33 cellular contexts compared by ENCODE assay signal in genomic region chr1:99691175-99691574, GRCh38. TPM values are rescaled to one million over a fixed set of nuclear protein-coding genes. Genes with fewer than 3 reads are reported as not detected.
DNase-seq lines count a peak whose midpoint lies in the region; ATAC-seq, FAIRE-seq and TF ChIP-seq lines count a peak whose summit lies in the region.
"Had no signal": no experiment of that assay in that cellular context is flagged by ENCODE, and none has a peak within 500 bp of the region (broad histone marks: within the 10 kb centered on the region; RNA-seq: fewer than 3 reads in every experiment).

No MANE protein-coding gene starts in this region.

- no peaks in the 10 kb centered on the region for H3F3A ChIP-seq in PC-9 (ENCODE audit: insufficient read depth, low read depth)

- CTCF ChIA-PET in HepG2 (lab: Yijun Ruan, JAX; ENCODE audit: low intra/inter-chr PET ratio, low total read pairs) (no interaction called here), PC-9 (lab: Charles Lee) (no interaction called here)

- H3K4me1 ChIP-seq in right lobe of liver, result no peaks in the 10 kb centered on the region
- no peaks in the 10 kb centered on the region for H3K4me1 ChIP-seq in HepG2 (ENCODE audit: insufficient read depth, low read length)
- H3K4me1 ChIP-seq in mesenchymal stem cell (ENCODE audit: control insufficient read depth, insufficient read depth, low read depth, low read length), result no peaks in the 10 kb centered on the region
- no peaks in the 10 kb centered on the region for H3K4me1 ChIP-seq in PC-9 (replicated peaks; ENCODE audit: insufficient read depth)
- H3K4me1 ChIP-seq: BLaER1, Caco-2, pancreas, stomach had no signal

- 58% methylated on average over 2 of the region's 2 CpGs for whole genome bisulfite sequencing in right lobe of liver (ENCODE audit: insufficient coverage, low coverage, low lambda C conversion rate, missing lambda C conversion rate)
- WGBS in HepG2 (ENCODE audit: low lambda C conversion rate), result 100% methylated on average over 2 of the region's 2 CpGs
- 15% methylated on average over 2 of the region's 2 CpGs for WGBS in mesenchymal stem cell

- H3K9ac ChIP-seq in HepG2 (ENCODE audit: insufficient read depth, low read depth, low read length), result no peak overlapping the region
- H3K9ac ChIP-seq in mesenchymal stem cell (ENCODE audit: low read length), result no peak overlapping the region
- H3K9ac ChIP-seq: BLaER1 had no signal

- no peak for TF ChIP-seq RAD21 in HepG2 (CRISPR knock-in tag; IDR thresholded peaks at IDR 0.05)

- H4K8ac ChIP-seq in mesenchymal stem cell (ENCODE audit: low read length), result no peak overlapping the region

- H2BK5ac ChIP-seq in mesenchymal stem cell (ENCODE audit: low read depth, low read length, poor library complexity, severe bottlenecking), result no peak overlapping the region

- in situ Hi-C loops in HepG2 (cut with HindIII; ENCODE audit: extremely low pct_ligation_motif_present, low pct_unique_long_range_greater_than_20kb), result no loop called here

- no peak overlapping the region for H3K23ac ChIP-seq in mesenchymal stem cell (ENCODE audit: low read length in 2 of 2)

- H3K27ac ChIP-seq in right lobe of liver (peak overlapping the region in 1 of 3 donors; percentile 37), HepG2 (ENCODE audit: extremely low read length, insufficient read depth, low read length) (no peak overlapping the region), mesenchymal stem cell (ENCODE audit: low read length, poor library complexity, severe bottlenecking) (no peak overlapping the region), PC-9 (no peak overlapping the region)
- H3K27ac ChIP-seq: BLaER1, brain microvascular endothelial cell, pancreas, SJSA1, stomach had no signal

- H3K18ac ChIP-seq in mesenchymal stem cell (ENCODE audit: low read depth in 1 of 2, low read length in 2 of 2), result no peak overlapping the region

- no peaks in the 10 kb centered on the region for H3K9me3 ChIP-seq in right lobe of liver
- no peaks in the 10 kb centered on the region for H3K9me3 ChIP-seq in HepG2 (ENCODE audit: low read length)
- no peaks in the 10 kb centered on the region for H3K9me3 ChIP-seq in mesenchymal stem cell (ENCODE audit: control insufficient read depth, low read length)
- no peaks in the 10 kb centered on the region for H3K9me3 ChIP-seq in PC-9 (ENCODE audit: insufficient read depth, low read depth)
- H3K9me3 ChIP-seq: BLaER1, Caco-2, pancreas, SJSA1, stomach had no signal

- no peak overlapping the region for H2BK15ac ChIP-seq in mesenchymal stem cell (ENCODE audit: low read depth, poor library complexity, severe bottlenecking)

- H3K4me3 ChIP-seq in right lobe of liver (no peak overlapping the region), HepG2 (replicated peaks in 1 of 3; ENCODE audit: insufficient read depth in 1 of 3, low read depth in 2 of 3, low read length in 3 of 3) (no peak overlapping the region), fibroblast of mammary gland (ENCODE audit: control insufficient read depth, low read depth, low read length) (no peak overlapping the region), mesenchymal stem cell (ENCODE audit: insufficient read depth in 1 of 2, low read depth in 1 of 2, low read length in 2 of 2) (no peak overlapping the region), PC-9 (no peak overlapping the region)
- H3K4me3 ChIP-seq: BLaER1, pancreas, SJSA1, stomach had no signal

- H3K14ac ChIP-seq in mesenchymal stem cell (ENCODE audit: low read length in 2 of 2), result no peak overlapping the region

- H3K4ac ChIP-seq in mesenchymal stem cell (ENCODE audit: low read depth in 1 of 2, low read length in 2 of 2), result no peak overlapping the region

- H3K36me3 ChIP-seq in right lobe of liver, result peaks cover 0 to 41% (median 17%) of the 10 kb centered on the region in 4 donors
- H3K36me3 ChIP-seq in HepG2 (replicated peaks in 1 of 2; ENCODE audit: control insufficient read depth in 1 of 2, insufficient read depth in 2 of 2, low read length in 2 of 2), result peaks cover 10 to 44% of the 10 kb centered on the region in 2 experiments; a peak in 4 of 5 replicates
- no peaks in the 10 kb centered on the region for H3K36me3 ChIP-seq in mesenchymal stem cell (ENCODE audit: control insufficient read depth in 1 of 2, insufficient read depth in 2 of 2, low read depth in 1 of 2, low read length in 2 of 2)
- no peaks in the 10 kb centered on the region for H3K36me3 ChIP-seq in PC-9 (ENCODE audit: low read depth)
- H3K36me3 ChIP-seq: BLaER1, brain microvascular endothelial cell, pancreas, SJSA1, stomach had no signal

- H2AFZ ChIP-seq in HepG2 (ENCODE audit: low read length) (no peak overlapping the region), mesenchymal stem cell (ENCODE audit: low read depth, low read length) (no peak overlapping the region), PC-9 (no peak overlapping the region)

- intact Hi-C loops in right lobe of liver (cut with DNase I) (no loop called here), HepG2 (cut with micrococcal nuclease; ENCODE audit: unreplicated experiment) (no loop called here), PC-9 (cut with micrococcal nuclease; ENCODE audit: unreplicated experiment) (no loop called here)

- no TSS peak for BruUV-seq in HepG2 (replicated peaks; lab: Mats Ljungman, UMichigan)
- no TSS peak for BruUV-seq in PC-9 (replicated peaks; lab: Mats Ljungman, UMichigan)

- DNase-seq in right lobe of liver, result no peak
- DNase-seq in HepG2 (ENCODE audit: low spot score), result no peak
- peak; percentile 30 for DNase-seq in fibroblast of mammary gland (ENCODE audit: low read depth)
- DNase-seq in mesenchymal stem cell, result peak; percentile 24
- DNase-seq in SKM-1 (lab: John Stamatoyannopoulos, UW; ENCODE audit: unreplicated experiment), result no peak
- DNase-seq in PC-9, result no peak
- DNase-seq: ACHN; activated CD4-positive, alpha-beta T cell treated with anti-CD3 and anti-CD28 coated beads for 4 hours; activated gamma-delta T cell treated with Interleukin-2 at 50 U/mL for 16 hours; activated T-cell treated with anti-CD3 and anti-CD28 coated beads, Interleukin-2, amount 50 U/mL, for 24 hours; brain microvascular endothelial cell; Caco-2; DND-41; endodermal cell; H7; NCI-H187; NCI-H2171 treated with DMSO at 0.1 percent for 48 hours; NCI-H526; pancreas; stomach; T-helper 2 cell had no signal

- no peaks in the 10 kb centered on the region for H3K79me1 ChIP-seq in mesenchymal stem cell (replicated peaks; ENCODE audit: low read length, poor library complexity, severe bottlenecking)

- H2AK5ac ChIP-seq in mesenchymal stem cell (ENCODE audit: low read length, severe bottlenecking), result no peak overlapping the region

- POLR2A ChIA-PET in HepG2 (lab: Yijun Ruan, JAX), result no interaction called here
- POLR2A ChIA-PET in PC-9 (lab: Charles Lee; ENCODE audit: unreplicated experiment), result interaction anchor here (0.7 kb wide), 1 partner anchor 35 kb away, joined by 3 read pairs; no protein-coding TSS in a partner anchor

- no peak overlapping the region for H4K91ac ChIP-seq in mesenchymal stem cell (ENCODE audit: low read length)

- H3K79me2 ChIP-seq in HepG2 (ENCODE audit: insufficient read depth, low read length) (no peaks in the 10 kb centered on the region), PC-9 (ENCODE audit: low read depth) (no peaks in the 10 kb centered on the region)

- H4K20me1 ChIP-seq in HepG2 (ENCODE audit: insufficient read depth, low read length), result no peaks in the 10 kb centered on the region
- no peaks in the 10 kb centered on the region for H4K20me1 ChIP-seq in PC-9 (ENCODE audit: insufficient read depth)
- H4K20me1 ChIP-seq: BLaER1 had no signal

- H2BK120ac ChIP-seq in mesenchymal stem cell (ENCODE audit: low read depth, low read length), result no peak overlapping the region

- no peaks in the 10 kb centered on the region for H3K9me2 ChIP-seq in PC-9 (ENCODE audit: insufficient read depth)

- TF ChIP-seq POLR2A in right lobe of liver (IDR thresholded peaks at IDR 0.05) (no peak), HepG2 (IDR thresholded peaks at IDR 0.05; ENCODE audit: insufficient read depth in 1 of 2, low read depth in 2 of 2, low read length in 2 of 2) (no peak)

- ATAC-seq in right lobe of liver (peak; percentile 23 to 78 (median 52)), HepG2 (no peak), GM18519 (IDR thresholded peaks at IDR 0.05; ENCODE audit: low FRiP score, unreplicated experiment) (no peak), HG02588 (IDR thresholded peaks at IDR 0.05; ENCODE audit: unreplicated experiment) (no peak)
- ATAC-seq: left lobe of liver; natural killer cell treated with Interleukin-12 subunit alpha and Interleukin-12 subunit beta and Interleukin-15 and Interleukin-18, amount 100 ng/mL, for 72 hours; pancreas had no signal

- H3K4me2 ChIP-seq in HepG2 (ENCODE audit: low read depth, low read length), result no peak overlapping the region
- H3K4me2 ChIP-seq in mesenchymal stem cell (ENCODE audit: low read length, poor library complexity, severe bottlenecking), result no peak overlapping the region
- no peak overlapping the region for H3K4me2 ChIP-seq in PC-9
- H3K4me2 ChIP-seq: BLaER1 had no signal

- no peak overlapping the region for H2BK12ac ChIP-seq in mesenchymal stem cell (ENCODE audit: low read length in 2 of 2)

- TF ChIP-seq CTCF in right lobe of liver (IDR thresholded peaks at IDR 0.05) (no peak), HepG2 (CRISPR knock-in tag; IDR thresholded peaks at IDR 0.05) (no peak), fibroblast of mammary gland (conservative IDR thresholded peaks at IDR 0.05; ENCODE audit: control insufficient read depth, insufficient read depth, low read depth, low read length) (no peak), PC-9 (conservative IDR thresholded peaks at IDR 0.05) (no peak)

- no peak for FAIRE-seq in HepG2 (lab: Jason Lieb, UNC)
- FAIRE-seq: colon, GM12892, HTR-8/SVneo, pancreas, RCC 7860 had no signal

- no peak for TF ChIP-seq EP300 in HepG2 (IDR thresholded peaks at IDR 0.05; ENCODE audit: low read depth in 2 of 2, low read length in 2 of 2)
- TF ChIP-seq EP300 in HepG2 (CRISPR knock-in tag; IDR thresholded peaks at IDR 0.05; ENCODE audit: borderline replicate concordance), result no peak

- H3K27me3 ChIP-seq in right lobe of liver (no peaks in the 10 kb centered on the region), HepG2 (ENCODE audit: control insufficient read depth in 1 of 2, insufficient read depth in 2 of 2, low read length in 2 of 2) (no peaks in the 10 kb centered on the region), mesenchymal stem cell (ENCODE audit: control insufficient read depth in 1 of 2, insufficient read depth in 1 of 2, low read length in 2 of 2) (no peaks in the 10 kb centered on the region), PC-9 (ENCODE audit: insufficient read depth, low read depth) (no peaks in the 10 kb centered on the region)
- H3K27me3 ChIP-seq: BLaER1, brain microvascular endothelial cell, pancreas, SJSA1, stomach had no signal

RNA-seq across cellular contexts. Expression of gene PALMD, which starts 45.3 kb away (rescaled TPM):
- total RNA-seq in right lobe of liver (10 to 100 TPM; 15.0 to 21.1 (median 18.2) TPM), HepG2 (2016; rRNA removed; fragmentation: Illumina TruSeq; extraction: Trizol) (31.1 and 42.0 TPM in 2 replicates), PC-9 (2021) (0.68 and 1.2 TPM in 2 replicates)
- 10.3 and 11.6 TPM in 2 replicates for total RNA-seq in HepG2 (2016; cell fraction: cytosol; rRNA removed; fragmentation: Illumina TruSeq; extraction: Trizol; ENCODE audit: low read depth)
- total RNA-seq in HepG2 (2016; cell fraction: insoluble cytoplasmic fraction; rRNA removed; fragmentation: Illumina TruSeq; extraction: Trizol), result 30.7 and 39.5 TPM in 2 replicates
- 24.2 and 24.3 TPM in 2 replicates for total RNA-seq in HepG2 (2016; cell fraction: membrane; rRNA removed; fragmentation: Illumina TruSeq; extraction: Trizol)
- 26.7 and 29.8 TPM in 2 replicates for total RNA-seq in HepG2 (2016; cell fraction: nucleus; rRNA removed; fragmentation: Illumina TruSeq; extraction: Trizol)
- 4.6 and 5.5 TPM in 2 replicates for polyA plus RNA-seq in HepG2 (2011; rRNA removed)
- polyA plus RNA-seq in HepG2 (2011; cell fraction: cytosol; rRNA removed), result 2.7 and 3.8 TPM in 2 replicates
- polyA plus RNA-seq in HepG2 (2011; cell fraction: nucleus; rRNA removed), result 4.6 and 6.1 TPM in 2 replicates
- 6.5 and 16.7 TPM in 2 replicates for polyA plus RNA-seq in HepG2 (2012)
- 6.7 and 7.6 TPM in 2 replicates for polyA plus RNA-seq in HepG2 (2016; cell fraction: cytosol; fragmentation: Illumina TruSeq; extraction: Trizol; ENCODE audit: low read depth)
- polyA plus RNA-seq in HepG2 (2016; cell fraction: insoluble cytoplasmic fraction; fragmentation: Illumina TruSeq; extraction: Trizol; ENCODE audit: low read depth), result 47.1 and 47.2 TPM in 2 replicates
- polyA plus RNA-seq in HepG2 (2016; cell fraction: membrane; fragmentation: Illumina TruSeq; extraction: Trizol; ENCODE audit: low read depth), result 16.3 and 16.4 TPM in 2 replicates
- polyA plus RNA-seq in HepG2 (2016; cell fraction: nucleus; fragmentation: Illumina TruSeq; extraction: Trizol; ENCODE audit: insufficient read depth, low read depth), result 32.5 and 34.5 TPM in 2 replicates
- 1.1 and 7.9 TPM in 2 replicates for polyA minus RNA-seq in HepG2 (2011; rRNA and poly(A)+ RNA removed; ENCODE audit: low replicate concordance)
- polyA minus RNA-seq in HepG2 (2011; cell fraction: cytosol; rRNA and poly(A)+ RNA removed), result 4.4 and 5.5 TPM in 2 replicates
- polyA minus RNA-seq in HepG2 (2011; cell fraction: nucleus; rRNA and poly(A)+ RNA removed), result 20.3 and 20.6 TPM in 2 replicates
- 0.88 TPM for polyA plus RNA-seq in mesenchymal stem cell (2013, experiment 1 of 2)
- 0.81 TPM for polyA plus RNA-seq in mesenchymal stem cell (2013, experiment 2 of 2)
- total RNA-seq: activated CD8-positive, alpha-beta memory T cell treated with anti-CD3 and anti-CD28 coated beads for 36 hours; Caco-2; H7; mononuclear cell; natural killer cell treated with Interleukin-12 subunit alpha and Interleukin-12 subunit beta and Interleukin-15 and Interleukin-18, amount 100 ng/mL, for 72 hours had no signal

Comparison
In these comparisons a context has a peak if more than half of its experiments do, and no peak if none do; other contexts are left out.
1. ATAC-seq: peak in right lobe of liver (4 of 4); none in HepG2 (single experiment), GM18519 (single experiment) and HG02588 (single experiment).
2. DNase-seq: peak in fibroblast of mammary gland (single experiment) and mesenchymal stem cell (single experiment); none in right lobe of liver (0 of 3), HepG2 (single experiment), SKM-1 (single experiment) and PC-9 (0 of 2).